ENCODE assay signal across 8 cellular contexts in genomic region chr16:56193951-56194726, GRCh38. TPM values are rescaled to one million over a fixed set of nuclear protein-coding genes. Genes with fewer than 3 reads are reported as not detected.
DNase-seq lines count a peak whose midpoint lies in the region; ATAC-seq and TF ChIP-seq lines count a peak whose summit lies in the region.

No MANE protein-coding gene starts in this region.

- CTCF ChIA-PET in PC-9 (lab: Charles Lee) = no interaction called here

- H3K4me1 ChIP-seq in PC-9 (replicated peaks; ENCODE audit: insufficient read depth) = peaks cover 19% of the 10 kb centered on the region

- no peaks in the 10 kb centered on the region for H3K36me3 ChIP-seq in PC-9 (ENCODE audit: low read depth)

- H3F3A ChIP-seq in PC-9 (ENCODE audit: insufficient read depth, low read depth) = peaks cover 11% of the 10 kb centered on the region; the same call in 1 of the 2 replicates

- H3K9me3 ChIP-seq in PC-9 (ENCODE audit: insufficient read depth, low read depth) = no peaks in the 10 kb centered on the region

- no peaks in the 10 kb centered on the region for H3K9me2 ChIP-seq in PC-9 (ENCODE audit: insufficient read depth)

- intact Hi-C loops in PC-9 (cut with micrococcal nuclease; ENCODE audit: unreplicated experiment) = no loop called here

- no TSS peak for BruUV-seq in PC-9 (replicated peaks; lab: Mats Ljungman, UMichigan)

- no peak overlapping the region for H3K4me3 ChIP-seq in PC-9

- H3K27me3 ChIP-seq in PC-9 (ENCODE audit: insufficient read depth, low read depth) = peaks cover 6% of the 10 kb centered on the region; the same call in 1 of the 2 replicates

- H3K4me2 ChIP-seq in PC-9 = no peak overlapping the region

- no peak for ATAC-seq in GM21381 (IDR thresholded peaks at IDR 0.05; ENCODE audit: unreplicated experiment)

- TF ChIP-seq CTCF in PC-9 (conservative IDR thresholded peaks at IDR 0.05) = no peak

- POLR2A ChIA-PET in PC-9 (lab: Charles Lee; ENCODE audit: unreplicated experiment) = no interaction called here

- H3K79me2 ChIP-seq in PC-9 (ENCODE audit: low read depth) = peaks cover 6% of the 10 kb centered on the region; the same call in 1 of the 2 replicates

- H2AFZ ChIP-seq in PC-9 = no peak overlapping the region

- H4K20me1 ChIP-seq in PC-9 (ENCODE audit: insufficient read depth) = no peaks in the 10 kb centered on the region

- DNase-seq in H4 (ENCODE audit: low spot score) = peak; percentile 76
- peak; percentile 89 for DNase-seq in NCI-H69 (lab: John Stamatoyannopoulos, UW)
- DNase-seq in activated effector memory CD4-positive, alpha-beta T cell treated with anti-CD3 and anti-CD28 coated beads, Interleukin-2, amount 50 U/mL, for 16 hours = peak; percentile 89
- DNase-seq in fibroblast of peridontal ligament (ENCODE audit: extremely low read depth) = peak; percentile 15
- peak; percentile 12 for DNase-seq in myocyte (ENCODE audit: low read depth)
- DNase-seq in stimulated activated CD8-positive, alpha-beta memory T cell treated with anti-CD3 and anti-CD28 coated beads, Interleukin-4, amount 100 ng/mL, for 48 hours = peak; percentile 85
- no peak for DNase-seq in PC-9

- no peak overlapping the region for H3K27ac ChIP-seq in PC-9

RNA-seq across cellular contexts. Expression of gene GNAO1, which starts 2.9 kb away (rescaled TPM):
- total RNA-seq in H4 (2014; rRNA removed; shearing (Covaris generic)) = 0.68 and 1.1 TPM in 2 replicates
- total RNA-seq in myocyte = not detected in 2 replicates
- 0.11 TPM for polyA plus RNA-seq in myocyte (2012)
- 2.8 and 3.9 TPM in 2 replicates for total RNA-seq in PC-9 (2021)

Comparison
In these comparisons a context has a peak if more than half of its experiments do, and no peak if none do; other contexts are left out.
1. DNase-seq: peak in H4 (single experiment), NCI-H69 (single experiment), activated effector memory CD4-positive, alpha-beta T cell treated with anti-CD3 and anti-CD28 coated beads, Interleukin-2, amount 50 U/mL, for 16 hours (single experiment), fibroblast of peridontal ligament (single experiment), myocyte (single experiment) and stimulated activated CD8-positive, alpha-beta memory T cell treated with anti-CD3 and anti-CD28 coated beads, Interleukin-4, amount 100 ng/mL, for 48 hours (single experiment); none in PC-9 (0 of 2).